Comparison of ENCODE assay signal across 10 cellular contexts in the genomic region with DNA sequence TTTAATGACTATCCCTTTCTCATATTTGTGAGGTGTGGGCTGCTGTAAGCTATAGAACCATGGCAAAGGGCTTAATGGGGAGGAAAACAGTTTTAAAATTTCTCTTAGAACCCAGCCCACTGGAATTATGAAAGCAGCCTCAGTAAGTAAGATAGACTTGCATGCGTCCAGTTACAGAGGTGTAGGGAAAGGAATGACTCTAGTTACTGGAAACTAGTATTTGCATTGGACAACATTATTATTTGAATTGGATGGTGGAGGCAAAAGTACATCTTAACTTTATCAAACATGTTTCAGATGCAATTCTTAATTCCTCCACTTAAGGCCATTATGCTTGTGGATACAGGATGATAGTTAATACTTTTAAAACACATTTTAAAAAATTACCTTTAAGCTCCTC.
A peak's percentile ranks its signal among the peaks of the same experiment; 100 is the strongest.
DNase-seq lines count a peak whose midpoint lies in the region; ATAC-seq and TF ChIP-seq lines count a peak whose summit lies in the region.
"Had no signal": no experiment of that assay in that cellular context is flagged by ENCODE, and none has a peak within 500 bp of the region (broad histone marks: within the 10 kb centered on the region; RNA-seq: fewer than 3 reads in every experiment).

No MANE protein-coding gene starts in this region.

- H3K36me3 ChIP-seq in skeletal muscle tissue (ENCODE audit: control insufficient read depth in 3 of 3, insufficient read depth in 3 of 3, low read length in 3 of 3), result no peaks in the 10 kb centered on the region
- H3K36me3 ChIP-seq: thyroid gland had no signal

- H3K27me3 ChIP-seq in foreskin keratinocyte, result no peaks in the 10 kb centered on the region
- no peaks in the 10 kb centered on the region for H3K27me3 ChIP-seq in skeletal muscle tissue (ENCODE audit: control insufficient read depth in 3 of 3, insufficient read depth in 3 of 3, low read length in 3 of 3)
- H3K27me3 ChIP-seq: thyroid gland had no signal

- TF ChIP-seq CTCF in foreskin keratinocyte (conservative IDR thresholded peaks at IDR 0.05) (no peak), GM20000 (IDR thresholded peaks at IDR 0.05; ENCODE audit: extremely low read depth, missing control alignments) (no peak)

- no peaks in the 10 kb centered on the region for H3K9me3 ChIP-seq in skeletal muscle tissue (ENCODE audit: control insufficient read depth in 3 of 3, low read length in 3 of 3)
- H3K9me3 ChIP-seq: thyroid gland had no signal

- H3K27ac ChIP-seq in foreskin keratinocyte (peak overlapping the region; percentile 8), skeletal muscle tissue (ENCODE audit: low read depth, low read length) (peak overlapping the region; percentile 54)

- in situ Hi-C loops in SK-MEL-5 (cut with HindIII; ENCODE audit: low pct_unique_long_range_greater_than_20kb, low sequenced_read_pairs), result no loop called here

- H3K9ac ChIP-seq in skeletal muscle tissue (ENCODE audit: low read depth in 1 of 3, low read length in 3 of 3), result peak overlapping the region in 1 of 3 donors; percentile 28

- ATAC-seq in HG03354 (IDR thresholded peaks at IDR 0.05; ENCODE audit: poor library complexity, severe bottlenecking, unreplicated experiment), result peak; percentile 2
- no peak for ATAC-seq in foreskin keratinocyte
- ATAC-seq in HG03039 (IDR thresholded peaks at IDR 0.05; ENCODE audit: unreplicated experiment), result no peak
- no peak for ATAC-seq in stimulated activated naive CD8-positive, alpha-beta T cell treated with anti-CD3 and anti-CD28 coated beads, Interleukin-15, Interleukin-2, amounts not matched to agents 100 U/mL and 50 U/mL, for 24 hours

- DNase-seq in SK-MEL-5 (ENCODE audit: low read depth, low spot score), result peak; percentile 23
- no peak for DNase-seq in foreskin keratinocyte
- no peak for DNase-seq in GM20000 (ENCODE audit: low spot score)
- no peak for DNase-seq in stimulated activated naive CD8-positive, alpha-beta T cell treated with anti-CD3 and anti-CD28 coated beads, Interleukin-15, Interleukin-2, amounts not matched to agents 100 U/mL and 50 U/mL, for 24 hours
- DNase-seq: activated CD4-positive, CD25-positive, alpha-beta regulatory T cell treated with anti-CD3 and anti-CD28 coated beads, Interleukin-2, amount 50 U/mL, for 72 hours; NCI-H187 had no signal

- H3K4me1 ChIP-seq in foreskin keratinocyte, result peaks cover 13% of the 10 kb centered on the region
- H3K4me1 ChIP-seq in skeletal muscle tissue (ENCODE audit: control insufficient read depth in 3 of 3, insufficient read depth in 3 of 3, low read length in 3 of 3), result peaks cover 3 to 14% (median 11%) of the 10 kb centered on the region in 3 donors

- H3K4me3 ChIP-seq in skeletal muscle tissue (ENCODE audit: low read length in 3 of 3), result no peak overlapping the region
- H3K4me3 ChIP-seq: thyroid gland had no signal
